Comparison of ENCODE assay signal across 1 cellular context in the genomic region with DNA sequence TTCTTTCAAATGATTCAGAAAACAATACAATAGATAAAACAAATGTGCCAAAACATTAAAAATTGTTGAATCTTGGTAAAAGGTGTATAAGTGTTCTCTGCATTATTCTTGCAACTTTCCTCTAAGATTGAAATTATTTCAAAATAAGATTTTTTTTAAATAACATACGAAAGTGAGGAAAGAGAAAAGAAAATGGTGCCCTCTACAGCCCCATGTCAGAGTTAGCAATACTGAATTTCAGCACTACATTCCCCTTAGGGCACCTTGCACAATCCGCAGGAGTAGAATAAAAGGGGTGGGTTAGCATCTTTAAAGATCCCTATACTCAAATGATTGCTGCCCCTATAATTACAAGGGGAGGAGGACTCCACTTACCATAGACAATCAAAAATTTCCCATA.
TF ChIP-seq lines count a peak whose summit lies in the region.

No MANE protein-coding gene starts in this region.

TF ChIP-seq in GM23338, 12 proteins besides CTCF, POLR2A, EP300 and RAD21 (continued from another document):
- TF ChIP-seq, protein P1, sequence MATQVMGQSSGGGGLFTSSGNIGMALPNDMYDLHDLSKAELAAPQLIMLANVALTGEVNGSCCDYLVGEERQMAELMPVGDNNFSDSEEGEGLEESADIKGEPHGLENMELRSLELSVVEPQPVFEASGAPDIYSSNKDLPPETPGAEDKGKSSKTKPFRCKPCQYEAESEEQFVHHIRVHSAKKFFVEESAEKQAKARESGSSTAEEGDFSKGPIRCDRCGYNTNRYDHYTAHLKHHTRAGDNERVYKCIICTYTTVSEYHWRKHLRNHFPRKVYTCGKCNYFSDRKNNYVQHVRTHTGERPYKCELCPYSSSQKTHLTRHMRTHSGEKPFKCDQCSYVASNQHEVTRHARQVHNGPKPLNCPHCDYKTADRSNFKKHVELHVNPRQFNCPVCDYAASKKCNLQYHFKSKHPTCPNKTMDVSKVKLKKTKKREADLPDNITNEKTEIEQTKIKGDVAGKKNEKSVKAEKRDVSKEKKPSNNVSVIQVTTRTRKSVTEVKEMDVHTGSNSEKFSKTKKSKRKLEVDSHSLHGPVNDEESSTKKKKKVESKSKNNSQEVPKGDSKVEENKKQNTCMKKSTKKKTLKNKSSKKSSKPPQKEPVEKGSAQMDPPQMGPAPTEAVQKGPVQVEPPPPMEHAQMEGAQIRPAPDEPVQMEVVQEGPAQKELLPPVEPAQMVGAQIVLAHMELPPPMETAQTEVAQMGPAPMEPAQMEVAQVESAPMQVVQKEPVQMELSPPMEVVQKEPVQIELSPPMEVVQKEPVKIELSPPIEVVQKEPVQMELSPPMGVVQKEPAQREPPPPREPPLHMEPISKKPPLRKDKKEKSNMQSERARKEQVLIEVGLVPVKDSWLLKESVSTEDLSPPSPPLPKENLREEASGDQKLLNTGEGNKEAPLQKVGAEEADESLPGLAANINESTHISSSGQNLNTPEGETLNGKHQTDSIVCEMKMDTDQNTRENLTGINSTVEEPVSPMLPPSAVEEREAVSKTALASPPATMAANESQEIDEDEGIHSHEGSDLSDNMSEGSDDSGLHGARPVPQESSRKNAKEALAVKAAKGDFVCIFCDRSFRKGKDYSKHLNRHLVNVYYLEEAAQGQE (IDR thresholded peaks at IDR 0.05; ENCODE audit: unreplicated experiment), result no peak
- TF ChIP-seq ZNF331 (CRISPR knock-in tag; IDR thresholded peaks at IDR 0.05; ENCODE audit: low read depth) (no peak), STAT1 (IDR thresholded peaks at IDR 0.05; ENCODE audit: unreplicated experiment) (no peak), JUNB (IDR thresholded peaks at IDR 0.05; ENCODE audit: unreplicated experiment) (no peak)
- TF ChIP-seq, protein P2, sequence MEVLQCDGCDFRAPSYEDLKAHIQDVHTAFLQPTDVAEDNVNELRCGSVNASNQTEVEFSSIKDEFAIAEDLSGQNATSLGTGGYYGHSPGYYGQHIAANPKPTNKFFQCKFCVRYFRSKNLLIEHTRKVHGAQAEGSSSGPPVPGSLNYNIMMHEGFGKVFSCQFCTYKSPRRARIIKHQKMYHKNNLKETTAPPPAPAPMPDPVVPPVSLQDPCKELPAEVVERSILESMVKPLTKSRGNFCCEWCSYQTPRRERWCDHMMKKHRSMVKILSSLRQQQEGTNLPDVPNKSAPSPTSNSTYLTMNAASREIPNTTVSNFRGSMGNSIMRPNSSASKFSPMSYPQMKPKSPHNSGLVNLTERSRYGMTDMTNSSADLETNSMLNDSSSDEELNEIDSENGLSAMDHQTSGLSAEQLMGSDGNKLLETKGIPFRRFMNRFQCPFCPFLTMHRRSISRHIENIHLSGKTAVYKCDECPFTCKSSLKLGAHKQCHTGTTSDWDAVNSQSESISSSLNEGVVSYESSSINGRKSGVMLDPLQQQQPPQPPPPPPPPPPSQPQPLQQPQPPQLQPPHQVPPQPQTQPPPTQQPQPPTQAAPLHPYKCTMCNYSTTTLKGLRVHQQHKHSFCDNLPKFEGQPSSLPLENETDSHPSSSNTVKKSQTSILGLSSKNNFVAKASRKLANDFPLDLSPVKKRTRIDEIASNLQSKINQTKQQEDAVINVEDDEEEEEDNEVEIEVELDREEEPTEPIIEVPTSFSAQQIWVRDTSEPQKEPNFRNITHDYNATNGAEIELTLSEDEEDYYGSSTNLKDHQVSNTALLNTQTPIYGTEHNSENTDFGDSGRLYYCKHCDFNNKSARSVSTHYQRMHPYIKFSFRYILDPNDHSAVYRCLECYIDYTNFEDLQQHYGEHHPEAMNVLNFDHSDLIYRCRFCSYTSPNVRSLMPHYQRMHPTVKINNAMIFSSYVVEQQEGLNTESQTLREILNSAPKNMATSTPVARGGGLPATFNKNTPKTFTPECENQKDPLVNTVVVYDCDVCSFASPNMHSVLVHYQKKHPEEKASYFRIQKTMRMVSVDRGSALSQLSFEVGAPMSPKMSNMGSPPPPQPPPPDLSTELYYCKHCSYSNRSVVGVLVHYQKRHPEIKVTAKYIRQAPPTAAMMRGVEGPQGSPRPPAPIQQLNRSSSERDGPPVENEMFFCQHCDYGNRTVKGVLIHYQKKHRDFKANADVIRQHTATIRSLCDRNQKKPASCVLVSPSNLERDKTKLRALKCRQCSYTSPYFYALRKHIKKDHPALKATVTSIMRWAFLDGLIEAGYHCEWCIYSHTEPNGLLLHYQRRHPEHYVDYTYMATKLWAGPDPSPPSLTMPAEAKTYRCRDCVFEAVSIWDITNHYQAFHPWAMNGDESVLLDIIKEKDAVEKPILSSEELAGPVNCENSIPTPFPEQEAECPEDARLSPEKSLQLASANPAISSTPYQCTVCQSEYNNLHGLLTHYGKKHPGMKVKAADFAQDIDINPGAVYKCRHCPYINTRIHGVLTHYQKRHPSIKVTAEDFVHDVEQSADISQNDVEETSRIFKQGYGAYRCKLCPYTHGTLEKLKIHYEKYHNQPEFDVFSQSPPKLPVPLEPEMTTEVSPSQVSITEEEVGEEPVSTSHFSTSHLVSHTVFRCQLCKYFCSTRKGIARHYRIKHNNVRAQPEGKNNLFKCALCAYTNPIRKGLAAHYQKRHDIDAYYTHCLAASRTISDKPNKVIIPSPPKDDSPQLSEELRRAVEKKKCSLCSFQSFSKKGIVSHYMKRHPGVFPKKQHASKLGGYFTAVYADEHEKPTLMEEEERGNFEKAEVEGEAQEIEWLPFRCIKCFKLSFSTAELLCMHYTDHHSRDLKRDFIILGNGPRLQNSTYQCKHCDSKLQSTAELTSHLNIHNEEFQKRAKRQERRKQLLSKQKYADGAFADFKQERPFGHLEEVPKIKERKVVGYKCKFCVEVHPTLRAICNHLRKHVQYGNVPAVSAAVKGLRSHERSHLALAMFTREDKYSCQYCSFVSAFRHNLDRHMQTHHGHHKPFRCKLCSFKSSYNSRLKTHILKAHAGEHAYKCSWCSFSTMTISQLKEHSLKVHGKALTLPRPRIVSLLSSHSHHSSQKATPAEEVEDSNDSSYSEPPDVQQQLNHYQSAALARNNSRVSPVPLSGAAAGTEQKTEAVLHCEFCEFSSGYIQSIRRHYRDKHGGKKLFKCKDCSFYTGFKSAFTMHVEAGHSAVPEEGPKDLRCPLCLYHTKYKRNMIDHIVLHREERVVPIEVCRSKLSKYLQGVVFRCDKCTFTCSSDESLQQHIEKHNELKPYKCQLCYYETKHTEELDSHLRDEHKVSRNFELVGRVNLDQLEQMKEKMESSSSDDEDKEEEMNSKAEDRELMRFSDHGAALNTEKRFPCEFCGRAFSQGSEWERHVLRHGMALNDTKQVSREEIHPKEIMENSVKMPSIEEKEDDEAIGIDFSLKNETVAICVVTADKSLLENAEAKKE (CRISPR knock-in tag; IDR thresholded peaks at IDR 0.05), result no peak
- TF ChIP-seq, protein P3, sequence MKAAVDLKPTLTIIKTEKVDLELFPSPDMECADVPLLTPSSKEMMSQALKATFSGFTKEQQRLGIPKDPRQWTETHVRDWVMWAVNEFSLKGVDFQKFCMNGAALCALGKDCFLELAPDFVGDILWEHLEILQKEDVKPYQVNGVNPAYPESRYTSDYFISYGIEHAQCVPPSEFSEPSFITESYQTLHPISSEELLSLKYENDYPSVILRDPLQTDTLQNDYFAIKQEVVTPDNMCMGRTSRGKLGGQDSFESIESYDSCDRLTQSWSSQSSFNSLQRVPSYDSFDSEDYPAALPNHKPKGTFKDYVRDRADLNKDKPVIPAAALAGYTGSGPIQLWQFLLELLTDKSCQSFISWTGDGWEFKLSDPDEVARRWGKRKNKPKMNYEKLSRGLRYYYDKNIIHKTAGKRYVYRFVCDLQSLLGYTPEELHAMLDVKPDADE (IDR thresholded peaks at IDR 0.05), result no peak
TF ChIP-seq in GM23338: peak in this region for 0.
